10 cellular contexts compared by ENCODE assay signal in the genomic region with DNA sequence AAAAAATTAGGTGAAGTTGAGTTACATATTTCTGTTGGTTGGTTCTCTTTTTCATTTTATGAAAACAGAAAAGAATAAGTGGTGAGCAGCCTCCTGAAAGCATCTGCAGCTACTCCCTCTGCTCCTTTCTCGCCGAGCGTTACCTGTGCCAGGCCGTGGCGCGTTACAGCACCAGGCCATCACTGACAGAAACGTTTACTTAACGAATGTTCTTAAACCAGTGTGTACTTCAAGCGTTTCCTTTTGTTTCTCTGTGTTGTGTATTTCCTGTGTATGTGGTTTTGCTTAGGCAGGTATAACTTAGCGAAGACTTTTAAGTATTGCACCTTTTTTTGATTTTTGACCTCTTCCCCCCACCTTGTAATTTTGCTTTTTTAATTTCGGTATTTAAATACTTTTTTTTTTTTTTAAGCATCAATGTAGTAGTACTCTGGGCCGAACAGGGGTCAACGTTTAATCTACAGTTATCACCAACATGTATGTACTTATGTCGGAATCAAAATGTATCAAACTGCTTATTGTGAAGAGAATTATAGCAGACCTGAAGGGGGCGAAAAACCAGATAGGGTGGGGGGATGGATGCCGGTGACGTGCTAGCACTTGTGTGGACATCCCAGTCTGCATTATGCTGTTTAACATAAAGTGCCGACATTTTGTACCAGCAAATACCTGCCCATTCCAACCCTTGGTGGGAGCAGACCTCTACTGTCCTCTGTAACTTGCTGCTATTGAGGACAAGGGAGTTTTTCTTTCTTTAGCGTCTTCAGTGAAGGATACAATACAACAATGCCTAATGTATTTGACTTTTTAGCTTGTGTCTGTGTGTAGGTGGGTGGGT. TPM values are rescaled to one million over a fixed set of nuclear protein-coding genes. Genes with fewer than 3 reads are reported as not detected.
DNase-seq lines count a peak whose midpoint lies in the region; ATAC-seq and TF ChIP-seq lines count a peak whose summit lies in the region.
"Had no signal": no experiment of that assay in that cellular context is flagged by ENCODE, and none has a peak within 500 bp of the region (broad histone marks: within the 10 kb centered on the region; RNA-seq: fewer than 3 reads in every experiment).

No MANE protein-coding gene starts in this region.

- no peak for TF ChIP-seq CTCF in hepatocyte (IDR thresholded peaks at IDR 0.05; ENCODE audit: poor library complexity)
- TF ChIP-seq CTCF in BE2C (IDR thresholded peaks at IDR 0.05; ENCODE audit: low read depth, low read length): no peak

- H3K36me3 ChIP-seq in hepatocyte (replicated peaks; ENCODE audit: insufficient read depth, low read depth) (no peaks in the 10 kb centered on the region), stomach smooth muscle (ENCODE audit: control insufficient read depth in 2 of 2, insufficient read depth in 2 of 2, low read length in 2 of 2) (peaks cover 29 to 31% of the 10 kb centered on the region in 2 donors), BE2C (peaks cover 31% of the 10 kb centered on the region)

- DNase-seq in T-helper 2 cell (peak in 3 of 5 experiments; percentile 43 to 88 (median 68)), hepatocyte (ENCODE audit: low spot score) (no peak), ACHN (no peak), BE2C (no peak)
- DNase-seq in activated T-cell treated with anti-CD3 and anti-CD28 coated beads, Interleukin-2, amount 50 U/mL, for 48 hours: peak; percentile 50 to 58
- DNase-seq: heart right ventricle, mesenchymal stem cell, NCI-H510A had no signal

- peak overlapping the region in 1 of 2 donors; percentile 29 for H3K9ac ChIP-seq in stomach smooth muscle (ENCODE audit: low read length in 2 of 2)

- H3K27me3 ChIP-seq in hepatocyte (no peaks in the 10 kb centered on the region), stomach smooth muscle (ENCODE audit: control insufficient read depth in 1 of 2, insufficient read depth in 2 of 2, low read length in 2 of 2) (no peaks in the 10 kb centered on the region), BE2C (no peaks in the 10 kb centered on the region)
- H3K27me3 ChIP-seq: heart right ventricle had no signal

- WGBS in hepatocyte (ENCODE audit: low lambda C conversion rate, missing lambda C conversion rate): 87% methylated on average over 19 of the region's 19 CpGs

- H3K4me3 ChIP-seq in hepatocyte (no peak overlapping the region), stomach smooth muscle (ENCODE audit: low read length in 2 of 2) (no peak overlapping the region), BE2C (ENCODE audit: low read depth, low read length) (no peak overlapping the region)
- H3K4me3 ChIP-seq: heart right ventricle had no signal

- no peak overlapping the region for H2AFZ ChIP-seq in hepatocyte

- in situ Hi-C loops in ACHN (cut with HindIII; ENCODE audit: low pct_ligation_motif_present, low pct_unique_long_range_greater_than_20kb, low sequenced_read_pairs): no loop called here

- no peaks in the 10 kb centered on the region for H3K79me2 ChIP-seq in hepatocyte

- ATAC-seq in GM21528 (IDR thresholded peaks at IDR 0.05; ENCODE audit: low FRiP score, unreplicated experiment): no peak

- no peaks in the 10 kb centered on the region for H4K20me1 ChIP-seq in hepatocyte (ENCODE audit: insufficient read depth, poor library complexity, severe bottlenecking)

- H3K9me3 ChIP-seq in hepatocyte (ENCODE audit: low read depth): no peaks in the 10 kb centered on the region
- H3K9me3 ChIP-seq in stomach smooth muscle (ENCODE audit: control insufficient read depth in 2 of 2, low read length in 2 of 2): no peaks in the 10 kb centered on the region
- no peaks in the 10 kb centered on the region for H3K9me3 ChIP-seq in BE2C
- H3K9me3 ChIP-seq: heart right ventricle had no signal

- H3K27ac ChIP-seq in hepatocyte (peak overlapping the region; percentile 63), stomach smooth muscle (ENCODE audit: low read length) (peak overlapping the region; percentile 37)

- no peak overlapping the region for H3K4me2 ChIP-seq in hepatocyte

- H3K9me2 ChIP-seq in hepatocyte (replicated peaks; ENCODE audit: insufficient read depth): no peaks in the 10 kb centered on the region

- H3K4me1 ChIP-seq in hepatocyte (ENCODE audit: insufficient read depth) (peaks cover 9% of the 10 kb centered on the region), stomach smooth muscle (ENCODE audit: control insufficient read depth, insufficient read depth, low read length) (peaks cover 5% of the 10 kb centered on the region), BE2C (no peaks in the 10 kb centered on the region)

RNA-seq across cellular contexts. Expression of gene ADSL, which starts 21.6 kb away (rescaled TPM):
- 81.8 and 89.6 TPM in 2 replicates for total RNA-seq in hepatocyte
- polyA plus RNA-seq in hepatocyte: 54.8 and 66.1 TPM in 2 replicates
- 96.3 TPM for polyA plus RNA-seq in BE2C (2012; ENCODE audit: insufficient read depth, insufficient read length, low read depth)

RNA-seq across cellular contexts. Expression of gene SGSM3, which starts 45.7 kb away (rescaled TPM):
- 59.4 and 60.4 TPM in 2 replicates for total RNA-seq in hepatocyte
- 111 and 126 TPM in 2 replicates for polyA plus RNA-seq in hepatocyte
- 118 TPM for polyA plus RNA-seq in BE2C (2012; ENCODE audit: insufficient read depth, insufficient read length, low read depth)

Comparison
In these comparisons a context has a peak if more than half of its experiments do, and no peak if none do; other contexts are left out.
1. DNase-seq: peak in T-helper 2 cell (3 of 5) and activated T-cell treated with anti-CD3 and anti-CD28 coated beads, Interleukin-2, amount 50 U/mL, for 48 hours (2 of 2); none in hepatocyte (single experiment), ACHN (single experiment) and BE2C (single experiment).